In genomic region chr17:36128411-36128978, GRCh38 we compare ENCODE assay signal across 25 cellular contexts. TPM values are rescaled to one million over a fixed set of nuclear protein-coding genes. Genes with fewer than 3 reads are reported as not detected.
"Had no signal": no experiment of that assay in that cellular context is flagged by ENCODE, and none has a peak within 500 bp of the region (broad histone marks: within the 10 kb centered on the region; RNA-seq: fewer than 3 reads in every experiment).

No MANE protein-coding gene starts in this region.

- H3K27ac Mint-ChIP-seq: endodermal cell had no signal

- H3K27me3 Mint-ChIP-seq: stimulated activated naive B cell treated with anti-CD40 and anti-IgM and Interleukin-4, amounts not matched to agents 10 μg/mL and 1 μg/mL and 100 μg/mL, for 72 hours had no signal

- H3K27ac ChIP-seq: dorsolateral prefrontal cortex, epithelial cell of prostate, left ventricle myocardium inferior, neutrophil, parathyroid adenoma, right lobe of liver, thoracic aorta, VCaP had no signal

- H3K27me3 ChIP-seq: neutrophil, right lobe of liver had no signal

- H3K4me3 ChIP-seq: dorsolateral prefrontal cortex, left ventricle myocardium inferior, right lobe of liver, smooth muscle cell, thoracic aorta had no signal

- H2AFZ ChIP-seq: parathyroid adenoma had no signal

- H3K4me3 Mint-ChIP-seq: endodermal cell; naive thymus-derived CD8-positive, alpha-beta T cell; stimulated activated naive B cell treated with anti-CD40 and anti-IgM and Interleukin-4, amounts not matched to agents 10 μg/mL and 1 μg/mL and 100 μg/mL, for 72 hours had no signal

- H3K36me3 ChIP-seq: left ventricle myocardium inferior, neutrophil, right lobe of liver, thoracic aorta had no signal

- H3K79me2 ChIP-seq: parathyroid adenoma had no signal

- DNase-seq: activated CD4-positive, alpha-beta T cell treated with anti-CD3 and anti-CD28 coated beads for 1 hour; activated CD8-positive, alpha-beta memory T cell treated with anti-CD3 and anti-CD28 coated beads for 24 hours; activated CD8-positive, alpha-beta memory T cell treated with anti-CD3 and anti-CD28 coated beads, Interleukin-2, amount 50 U/mL, for 48 hours; activated effector memory CD4-positive, alpha-beta T cell treated with anti-CD3 and anti-CD28 coated beads, Interleukin-2, amount 50 U/mL, for 16 hours; activated naive CD4-positive, alpha-beta T cell treated with anti-CD3 and anti-CD28 coated beads, Interleukin-2, amount 50 U/mL, for 16 hours; activated T-cell treated with anti-CD3 and anti-CD28 coated beads, Interleukin-2, amount 50 U/mL, for 48 hours; dorsolateral prefrontal cortex; foreskin melanocyte; kidney; left ventricle myocardium inferior; mammary epithelial cell; naive thymus-derived CD8-positive, alpha-beta T cell; right lobe of liver; stimulated activated CD4-positive, alpha-beta T cell treated with anti-CD3 and anti-CD28 coated beads, Interleukin-4, amount 100 ng/mL, for 24 hours; stimulated activated naive B cell treated with anti-CD40 and anti-IgM and Interleukin-4, amounts not matched to agents 10 μg/mL and 1 μg/mL and 100 μg/mL, for 72 hours; T-helper 1 cell; T1000 had no signal

- H3K9ac ChIP-seq: parathyroid adenoma had no signal

- H3K9me3 ChIP-seq: right lobe of liver had no signal

- H3K4me2 ChIP-seq: smooth muscle cell had no signal

- H3K4me1 ChIP-seq: left ventricle myocardium inferior, right lobe of liver had no signal

- ATAC-seq: naive thymus-derived CD8-positive, alpha-beta T cell had no signal

RNA-seq across cellular contexts. Expression of gene CCL4, which starts 24.9 kb away (rescaled TPM):
- total RNA-seq: endodermal cell, mammary epithelial cell had no signal
- polyA plus RNA-seq: mammary epithelial cell, smooth muscle cell had no signal

RNA-seq across cellular contexts. Expression of gene CCL3, which starts 38.6 kb away (rescaled TPM):
- total RNA-seq: endodermal cell, left ventricle myocardium inferior, mammary epithelial cell had no signal
- polyA plus RNA-seq: mammary epithelial cell had no signal

RNA-seq across cellular contexts. Expression of gene TBC1D3B, which starts 47.9 kb away (rescaled TPM):
- total RNA-seq: mononuclear cell, smooth muscle cell had no signal
- polyA plus RNA-seq: naive thymus-derived CD8-positive, alpha-beta T cell had no signal
